23 cellular contexts compared by ENCODE assay signal in the genomic region with DNA sequence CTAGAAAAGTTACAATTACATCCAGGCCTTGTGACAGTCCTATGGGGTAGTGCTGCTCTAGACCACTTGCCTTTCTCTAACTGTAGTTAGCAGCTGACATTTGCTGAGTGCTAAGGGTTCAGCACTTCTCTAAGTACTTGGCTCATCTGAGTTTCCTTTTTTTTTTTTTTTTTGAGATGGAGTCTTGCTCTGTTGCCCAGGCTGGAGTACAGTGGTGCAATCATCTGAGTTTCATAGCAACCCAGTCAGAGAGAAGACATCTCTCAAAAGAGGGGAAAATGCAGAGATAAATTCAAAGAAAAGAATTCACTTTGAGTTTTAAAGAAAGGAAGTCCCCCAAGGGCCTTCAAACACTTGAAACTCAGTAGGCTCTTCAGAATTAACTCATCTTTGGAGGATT.
"Had no signal": no experiment of that assay in that cellular context is flagged by ENCODE, and none has a peak within 500 bp of the region (broad histone marks: within the 10 kb centered on the region; RNA-seq: fewer than 3 reads in every experiment).

No MANE protein-coding gene starts in this region.

- H3K36me3 Mint-ChIP-seq: activated CD4-positive, alpha-beta memory T cell treated with anti-CD3 and anti-CD28 coated beads for 36 hours; activated naive CD8-positive, alpha-beta T cell treated with anti-CD3 and anti-CD28 coated beads for 36 hours; brain; natural killer cell treated with Interleukin-12 subunit alpha and Interleukin-12 subunit beta and Interleukin-15 and Interleukin-18, amount 100 ng/mL, for 72 hours had no signal

- H3K9me3 ChIP-seq: left ventricle myocardium inferior, suprapubic skin, vagina had no signal

- H3K27me3 Mint-ChIP-seq: brain; stimulated activated naive CD8-positive, alpha-beta T cell treated with anti-CD3 and anti-CD28 coated beads, Interleukin-15, Interleukin-2, amounts not matched to agents 100 ng/mL and 50 ng/mL, for 24 hours had no signal

- H3K27me3 ChIP-seq: suprapubic skin, vagina had no signal

- H3K27ac Mint-ChIP-seq: activated B cell treated with CpG ODN at 0.5 μM for 24 hours; activated CD4-positive, alpha-beta memory T cell treated with anti-CD3 and anti-CD28 coated beads for 36 hours; activated naive CD8-positive, alpha-beta T cell treated with anti-CD3 and anti-CD28 coated beads for 36 hours; activated T-helper 17 cell treated with anti-CD3 and anti-CD28 coated beads, Interleukin-2, amount 50 U/mL, for 72 hours; brain; endodermal cell; natural killer cell treated with Interleukin-12 subunit alpha and Interleukin-12 subunit beta and Interleukin-15 and Interleukin-18, amount 100 ng/mL, for 72 hours; stimulated activated naive CD8-positive, alpha-beta T cell treated with anti-CD3 and anti-CD28 coated beads, Interleukin-15, Interleukin-2, amounts not matched to agents 100 ng/mL and 50 ng/mL, for 24 hours; T-helper 2 cell treated with Interferon-gamma antibody and Interleukin-4, amounts not matched to agents 5 μg/mL and 100 μg/mL, for 36 hours had no signal

- H3K36me3 ChIP-seq: left ventricle myocardium inferior, suprapubic skin, vagina had no signal

- H3K4me3 Mint-ChIP-seq: activated B cell treated with CpG ODN at 0.5 μM for 24 hours; activated CD4-positive, alpha-beta memory T cell treated with anti-CD3 and anti-CD28 coated beads for 36 hours; activated naive CD8-positive, alpha-beta T cell treated with anti-CD3 and anti-CD28 coated beads for 36 hours; activated T-helper 17 cell treated with anti-CD3 and anti-CD28 coated beads, Interleukin-2, amount 50 U/mL, for 72 hours; brain; endodermal cell; natural killer cell treated with Interleukin-12 subunit alpha and Interleukin-12 subunit beta and Interleukin-15 and Interleukin-18, amount 100 ng/mL, for 72 hours; stimulated activated naive CD8-positive, alpha-beta T cell treated with anti-CD3 and anti-CD28 coated beads, Interleukin-15, Interleukin-2, amounts not matched to agents 100 ng/mL and 50 ng/mL, for 24 hours; T-helper 2 cell treated with Interferon-gamma antibody and Interleukin-4, amounts not matched to agents 5 μg/mL and 100 μg/mL, for 36 hours had no signal

- DNase-seq: activated B cell treated with CpG ODN at 0.5 μM for 24 hours; activated CD4-positive, alpha-beta memory T cell treated with anti-CD3 and anti-CD28 coated beads for 36 hours; activated CD4-positive, alpha-beta T cell treated with anti-CD3 and anti-CD28 coated beads for 4 hours; activated naive CD4-positive, alpha-beta T cell; activated naive CD8-positive, alpha-beta T cell treated with anti-CD3 and anti-CD28 coated beads for 36 hours; amygdala; caudate nucleus; endodermal cell; head of caudate nucleus; left ventricle myocardium inferior; mesendoderm; nucleus accumbens; posterior cingulate gyrus; stimulated activated CD4-positive, alpha-beta T cell treated with anti-CD3 and anti-CD28 coated beads, Interleukin-2, amount 100 ng/mL, for 48 hours; trophoblast cell had no signal

- H3K4me3 ChIP-seq: left ventricle myocardium inferior, suprapubic skin, vagina had no signal

- H3K9me3 Mint-ChIP-seq: activated B cell treated with CpG ODN at 0.5 μM for 24 hours; activated CD4-positive, alpha-beta memory T cell treated with anti-CD3 and anti-CD28 coated beads for 36 hours; activated naive CD8-positive, alpha-beta T cell treated with anti-CD3 and anti-CD28 coated beads for 36 hours; activated T-helper 17 cell treated with anti-CD3 and anti-CD28 coated beads, Interleukin-2, amount 50 U/mL, for 72 hours; brain; endodermal cell; natural killer cell treated with Interleukin-12 subunit alpha and Interleukin-12 subunit beta and Interleukin-15 and Interleukin-18, amount 100 ng/mL, for 72 hours; stimulated activated naive CD8-positive, alpha-beta T cell treated with anti-CD3 and anti-CD28 coated beads, Interleukin-15, Interleukin-2, amounts not matched to agents 100 ng/mL and 50 ng/mL, for 24 hours; T-helper 2 cell treated with Interferon-gamma antibody and Interleukin-4, amounts not matched to agents 5 μg/mL and 100 μg/mL, for 36 hours had no signal

- ATAC-seq: activated T-helper 17 cell treated with anti-CD3 and anti-CD28 coated beads, Interleukin-2, amount 50 U/mL, for 72 hours; natural killer cell treated with Interleukin-12 subunit alpha and Interleukin-12 subunit beta and Interleukin-15 and Interleukin-18, amount 100 ng/mL, for 72 hours had no signal

- H3K4me1 Mint-ChIP-seq: activated T-helper 17 cell treated with anti-CD3 and anti-CD28 coated beads, Interleukin-2, amount 50 U/mL, for 72 hours had no signal

- H3K27ac ChIP-seq: epithelial cell of prostate, left ventricle myocardium inferior, suprapubic skin, vagina had no signal
